14 cellular contexts compared by ENCODE assay signal in genomic region chr10:107576746-107577145, GRCh38.
DNase-seq lines count a peak whose midpoint lies in the region; ATAC-seq and TF ChIP-seq lines count a peak whose summit lies in the region.
"Had no signal": no experiment of that assay in that cellular context is flagged by ENCODE, and none has a peak within 500 bp of the region (broad histone marks: within the 10 kb centered on the region; RNA-seq: fewer than 3 reads in every experiment).

No MANE protein-coding gene starts in this region.

- H3K9ac ChIP-seq in mammary epithelial cell (ENCODE audit: insufficient read depth, low read length) = no peak overlapping the region

- DNase-seq in AG10803 (ENCODE audit: low read depth) = peak; percentile 11
- DNase-seq in LNCaP clone FGC (ENCODE audit: low read depth) = peak; percentile 73
- peak; percentile 12 for DNase-seq in mammary epithelial cell
- DNase-seq in mucosa of gallbladder (ENCODE audit: low spot score) = peak; percentile 32
- DNase-seq in T-helper 9 cell = no peak
- DNase-seq in activated CD8-positive, alpha-beta memory T cell treated with anti-CD3 and anti-CD28 coated beads, Interleukin-2, amount 10 ng/mL, durations not matched to agents 7 days and 5 days = no peak
- DNase-seq in activated effector memory CD4-positive, alpha-beta T cell treated with Interleukin-2 at 50 U/mL for 16 hours = no peak
- no peak for DNase-seq in activated T-cell treated with anti-CD3 and anti-CD28 coated beads, Interleukin-2, amount 50 U/mL, for 48 hours
- DNase-seq: activated CD4-positive, alpha-beta T cell treated with anti-CD3 and anti-CD28 coated beads for 36 hours; activated naive CD8-positive, alpha-beta T cell treated with anti-CD3 and anti-CD28 coated beads, Interleukin-2, amount 50 U/mL, for 24 hours; NCI-H1930; NCI-H524 treated with DMSO at 0.1 percent for 48 hours had no signal

- H3K36me3 ChIP-seq in mammary epithelial cell (ENCODE audit: insufficient read depth, low read length) = no peaks in the 10 kb centered on the region
- H3K36me3 ChIP-seq: prostate gland had no signal

- no peak overlapping the region for H3K4me3 Mint-ChIP-seq in activated CD8-positive, alpha-beta memory T cell treated with anti-CD3 and anti-CD28 coated beads, Interleukin-2, amount 10 ng/mL, durations not matched to agents 7 days and 5 days
- H3K4me3 Mint-ChIP-seq: activated CD4-positive, alpha-beta T cell treated with anti-CD3 and anti-CD28 coated beads for 36 hours; activated naive CD8-positive, alpha-beta T cell treated with anti-CD3 and anti-CD28 coated beads, Interleukin-2, amount 50 U/mL, for 24 hours had no signal

- H3K27ac ChIP-seq in mammary epithelial cell (ENCODE audit: insufficient read depth, low read depth, low read length) = no peak overlapping the region
- H3K27ac ChIP-seq: epithelial cell of prostate, prostate gland had no signal

- H3K4me2 ChIP-seq in mammary epithelial cell (ENCODE audit: insufficient read depth, low read depth, low read length) = no peak overlapping the region

- 25% methylated on average over 2 of the region's 2 CpGs for WGBS in mammary epithelial cell (ENCODE audit: low coverage, missing lambda C conversion rate)

- no peaks in the 10 kb centered on the region for H4K20me1 ChIP-seq in mammary epithelial cell (ENCODE audit: insufficient read depth, low read length)

- CTCF ChIA-PET in mammary epithelial cell (lab: Charles Lee; ENCODE audit: low non-redundant PET) = no interaction called here
- CTCF ChIA-PET in activated CD8-positive, alpha-beta memory T cell treated with anti-CD3 and anti-CD28 coated beads, Interleukin-2, amount 10 ng/mL, durations not matched to agents 7 days and 5 days (lab: Charles Lee) = no interaction called here

- ATAC-seq in activated CD8-positive, alpha-beta memory T cell treated with anti-CD3 and anti-CD28 coated beads, Interleukin-2, amount 10 ng/mL, durations not matched to agents 7 days and 5 days = no peak
- ATAC-seq: activated CD4-positive, alpha-beta T cell treated with anti-CD3 and anti-CD28 coated beads for 36 hours; activated naive CD8-positive, alpha-beta T cell treated with anti-CD3 and anti-CD28 coated beads, Interleukin-2, amount 50 U/mL, for 24 hours had no signal

- intact Hi-C loops in mammary epithelial cell (cut with micrococcal nuclease) = no loop called here

- H3K4me1 Mint-ChIP-seq in activated CD8-positive, alpha-beta memory T cell treated with anti-CD3 and anti-CD28 coated beads, Interleukin-2, amount 10 ng/mL, durations not matched to agents 7 days and 5 days = no peaks in the 10 kb centered on the region
- H3K4me1 Mint-ChIP-seq: activated CD4-positive, alpha-beta T cell treated with anti-CD3 and anti-CD28 coated beads for 36 hours; activated naive CD8-positive, alpha-beta T cell treated with anti-CD3 and anti-CD28 coated beads, Interleukin-2, amount 50 U/mL, for 24 hours had no signal

- H3K4me1 ChIP-seq in mammary epithelial cell (ENCODE audit: insufficient read depth, low read length) = no peaks in the 10 kb centered on the region
- H3K4me1 ChIP-seq: prostate gland had no signal

- dilution Hi-C loops in mammary epithelial cell (cut with HindIII; ENCODE audit: low sequenced_read_pairs) = no loop called here

- no peak overlapping the region for H3K27ac Mint-ChIP-seq in activated CD8-positive, alpha-beta memory T cell treated with anti-CD3 and anti-CD28 coated beads, Interleukin-2, amount 10 ng/mL, durations not matched to agents 7 days and 5 days
- H3K27ac Mint-ChIP-seq: activated CD4-positive, alpha-beta T cell treated with anti-CD3 and anti-CD28 coated beads for 36 hours; activated naive CD8-positive, alpha-beta T cell treated with anti-CD3 and anti-CD28 coated beads, Interleukin-2, amount 50 U/mL, for 24 hours had no signal

- peaks cover 3% of the 10 kb centered on the region for H3K9me3 Mint-ChIP-seq in activated CD8-positive, alpha-beta memory T cell treated with anti-CD3 and anti-CD28 coated beads, Interleukin-2, amount 10 ng/mL, durations not matched to agents 7 days and 5 days (ENCODE audit: low read depth)

- no peaks in the 10 kb centered on the region for H3K27me3 ChIP-seq in mammary epithelial cell (ENCODE audit: insufficient read depth, low read length)

- H3K79me2 ChIP-seq in mammary epithelial cell (ENCODE audit: insufficient read depth, low read length) = no peaks in the 10 kb centered on the region

- H2AFZ ChIP-seq in mammary epithelial cell (ENCODE audit: low read depth, low read length) = no peak overlapping the region

- BruUV-seq in mammary epithelial cell (replicated peaks; lab: Mats Ljungman, UMichigan) = no TSS peak

- no peaks in the 10 kb centered on the region for H3K36me3 Mint-ChIP-seq in activated CD8-positive, alpha-beta memory T cell treated with anti-CD3 and anti-CD28 coated beads, Interleukin-2, amount 10 ng/mL, durations not matched to agents 7 days and 5 days

- in situ Hi-C loops in mammary epithelial cell (cut with MboI; ENCODE audit: low sequenced_read_pairs in 2 of 2) = no loop called here

- H3K9me3 ChIP-seq in mammary epithelial cell (replicated peaks; ENCODE audit: insufficient read depth, low read length) = no peaks in the 10 kb centered on the region
- H3K9me3 ChIP-seq: prostate gland had no signal

- no peak overlapping the region for H3K4me3 ChIP-seq in AG10803 (ENCODE audit: low read length)
- no peak overlapping the region for H3K4me3 ChIP-seq in LNCaP clone FGC (ENCODE audit: low read depth, low read length)
- no peak overlapping the region for H3K4me3 ChIP-seq in mammary epithelial cell (replicated peaks in 1 of 3; ENCODE audit: insufficient read depth in 1 of 3, low read depth in 2 of 3, low read length in 3 of 3)
- H3K4me3 ChIP-seq: prostate gland had no signal

- H3K27me3 Mint-ChIP-seq in activated CD8-positive, alpha-beta memory T cell treated with anti-CD3 and anti-CD28 coated beads, Interleukin-2, amount 10 ng/mL, durations not matched to agents 7 days and 5 days = no peaks in the 10 kb centered on the region
- H3K27me3 Mint-ChIP-seq: activated CD4-positive, alpha-beta T cell treated with anti-CD3 and anti-CD28 coated beads for 36 hours; activated naive CD8-positive, alpha-beta T cell treated with anti-CD3 and anti-CD28 coated beads, Interleukin-2, amount 50 U/mL, for 24 hours had no signal

- TF ChIP-seq CTCF in AG10803 (conservative IDR thresholded peaks at IDR 0.05; ENCODE audit: low read length) (no peak), LNCaP clone FGC (IDR thresholded peaks at IDR 0.05; ENCODE audit: control insufficient read depth, extremely low read depth, insufficient read depth) (no peak), mammary epithelial cell (conservative IDR thresholded peaks at IDR 0.05 in 1 of 2, IDR thresholded peaks at IDR 0.05 in 1 of 2; ENCODE audit: extremely low read depth in 1 of 2, insufficient read depth in 1 of 2, low read depth in 1 of 2, low read length in 2 of 2) (no peak)

Comparison
In these comparisons a context has a peak if more than half of its experiments do, and no peak if none do; other contexts are left out.
1. DNase-seq: peak in AG10803 (single experiment), LNCaP clone FGC (single experiment), mammary epithelial cell (single experiment) and mucosa of gallbladder (single experiment); none in T-helper 9 cell (single experiment), activated CD8-positive, alpha-beta memory T cell treated with anti-CD3 and anti-CD28 coated beads, Interleukin-2, amount 10 ng/mL, durations not matched to agents 7 days and 5 days (single experiment), activated effector memory CD4-positive, alpha-beta T cell treated with Interleukin-2 at 50 U/mL for 16 hours (single experiment) and activated T-cell treated with anti-CD3 and anti-CD28 coated beads, Interleukin-2, amount 50 U/mL, for 48 hours (0 of 2).